20 cellular contexts compared by ENCODE assay signal in genomic region chr3:10329495-10330015, GRCh38. TPM values are rescaled to one million over a fixed set of nuclear protein-coding genes. Genes with fewer than 3 reads are reported as not detected.
DNase-seq lines count a peak whose midpoint lies in the region; ATAC-seq, FAIRE-seq and TF ChIP-seq lines count a peak whose summit lies in the region.
"Had no signal": no experiment of that assay in that cellular context is flagged by ENCODE, and none has a peak within 500 bp of the region (broad histone marks: within the 10 kb centered on the region; RNA-seq: fewer than 3 reads in every experiment).

No MANE protein-coding gene starts in this region.

- H4K5ac ChIP-seq in IMR-90 (ENCODE audit: low read depth, low read length): no peak overlapping the region

- peak overlapping the region; percentile 16 for H2AFZ ChIP-seq in IMR-90 (replicated peaks; ENCODE audit: low read length, poor library complexity)
- H2AFZ ChIP-seq in osteoblast (ENCODE audit: low read length): no peak overlapping the region

- WGBS in IMR-90 (ENCODE audit: extremely low coverage in 2 of 2, insufficient read length in 1 of 2), 2 experiments: 64% methylated on average over 10 of the region's 14 CpGs; no CpG with 5 or more reads in 1 of the 2 experiments
- WGBS in thyroid gland, 2 donors: 73 to 74% methylated on average over 14 of the region's 14 CpGs

- no peak overlapping the region for H3K14ac ChIP-seq in IMR-90 (replicated peaks; ENCODE audit: low read depth, low read length)

- H3K79me2 ChIP-seq in osteoblast (ENCODE audit: insufficient read depth, low read length): no peaks in the 10 kb centered on the region

- POLR2A ChIA-PET in IMR-90 (lab: Charles Lee; ENCODE audit: unreplicated experiment): no interaction called here

- H4K20me1 ChIP-seq in IMR-90 (ENCODE audit: insufficient read depth, low read length) (no peaks in the 10 kb centered on the region), osteoblast (ENCODE audit: insufficient read depth, low read length) (no peaks in the 10 kb centered on the region)

- H4K8ac ChIP-seq in IMR-90 (ENCODE audit: low read depth in 2 of 2, low read length in 2 of 2): no peak overlapping the region

- TF ChIP-seq POLR2A in IMR-90 (IDR thresholded peaks at IDR 0.05; ENCODE audit: low read depth, low read length): no peak
- TF ChIP-seq POLR2A in thyroid gland (IDR thresholded peaks at IDR 0.05): no peak

- no peaks in the 10 kb centered on the region for H3K4me1 ChIP-seq in IMR-90 (ENCODE audit: control insufficient read depth, insufficient read depth, low read length)
- H3K4me1 ChIP-seq in kidney (ENCODE audit: control insufficient read depth in 1 of 2, insufficient read depth in 1 of 2, low read depth in 1 of 2, low read length in 2 of 2): no peaks in the 10 kb centered on the region
- H3K4me1 ChIP-seq in osteoblast (ENCODE audit: insufficient read depth, low read length): no peaks in the 10 kb centered on the region
- H3K4me1 ChIP-seq in thyroid gland: no peaks in the 10 kb centered on the region
- H3K4me1 ChIP-seq: BE2C had no signal

- no peak overlapping the region for H3K4me2 ChIP-seq in IMR-90 (ENCODE audit: low read depth, low read length)
- H3K4me2 ChIP-seq in osteoblast (ENCODE audit: insufficient read depth, low read length): no peak overlapping the region

- TF ChIP-seq CTCF in IMR-90 (conservative IDR thresholded peaks at IDR 0.05; ENCODE audit: low read depth, low read length) (no peak), kidney (IDR thresholded peaks at IDR 0.05; ENCODE audit: borderline replicate concordance, extremely low read depth, insufficient read depth) (no peak), osteoblast (IDR thresholded peaks at IDR 0.05; ENCODE audit: extremely low read depth, low read depth, low read length) (no peak), GM10266 (IDR thresholded peaks at IDR 0.05; ENCODE audit: control insufficient read depth, insufficient read depth, low read depth, missing control alignments) (no peak), thyroid gland (IDR thresholded peaks at IDR 0.05) (no peak)

- no peak overlapping the region for H2BK5ac ChIP-seq in IMR-90 (ENCODE audit: low read depth, low read length, poor library complexity, severe bottlenecking)

- DNase-seq in IMR-90 (no peak), kidney (peak; percentile 9), osteoblast (ENCODE audit: insufficient read length, low spot score, missing footprints) (peak; percentile 41), GM10266 (ENCODE audit: extremely low spot score) (no peak), dedifferentiated amniotic fluid mesenchymal stem cell (ENCODE audit: extremely low spot score) (no peak), thyroid gland (no peak)
- no peak for DNase-seq in effector CD8-positive, alpha-beta T cell (lab: John Stamatoyannopoulos, UW)
- DNase-seq: BE2C; CD8-positive, alpha-beta T cell; COR-L47; DMS153; DMS79 treated with DMSO at 0.1 percent for 48 hours; EL; GDM1; HCEC 1CT; HFFc6 had no signal

- H3K4ac ChIP-seq in IMR-90 (ENCODE audit: low read depth, low read length): no peak overlapping the region

- no peak overlapping the region for H3K18ac ChIP-seq in IMR-90 (ENCODE audit: low read depth, low read length)

- H3K9ac ChIP-seq in IMR-90 (ENCODE audit: low read depth, low read length): no peak overlapping the region
- H3K9ac ChIP-seq in kidney (ENCODE audit: low read length in 2 of 2): no peak overlapping the region

- no TSS peak for BruUV-seq in IMR-90 (replicated peaks; lab: Mats Ljungman, UMichigan)

- no peak overlapping the region for H2AK5ac ChIP-seq in IMR-90 (ENCODE audit: low read depth, low read length)

- dilution Hi-C loops in IMR-90 (cut with HindIII; ENCODE audit: low sequenced_read_pairs, unreplicated experiment): no loop called here

- intact Hi-C loops in IMR-90 (cut with micrococcal nuclease) (no loop called here), kidney (cut with DNase I) (no loop called here), thyroid gland (cut with DNase I) (no loop called here)

- no peak overlapping the region for H2BK120ac ChIP-seq in IMR-90 (ENCODE audit: low read depth, low read length)

- TF ChIP-seq RAD21 in IMR-90 (IDR thresholded peaks at IDR 0.05; ENCODE audit: low read length): no peak

- H3K27me3 ChIP-seq in IMR-90 (ENCODE audit: control insufficient read depth, insufficient read depth, low read length): peaks cover 82% of the 10 kb centered on the region
- peaks cover 87% of the 10 kb centered on the region for H3K27me3 ChIP-seq in osteoblast (ENCODE audit: insufficient read depth, low read length)
- H3K27me3 ChIP-seq in thyroid gland: no peaks in the 10 kb centered on the region
- H3K27me3 ChIP-seq: BE2C had no signal

- H3K36me3 ChIP-seq in IMR-90 (ENCODE audit: control insufficient read depth, insufficient read depth, low read length): no peaks in the 10 kb centered on the region
- no peaks in the 10 kb centered on the region for H3K36me3 ChIP-seq in kidney (ENCODE audit: control insufficient read depth in 1 of 2, insufficient read depth in 2 of 2, low read length in 2 of 2)
- no peaks in the 10 kb centered on the region for H3K36me3 ChIP-seq in osteoblast (ENCODE audit: insufficient read depth, low read length)
- H3K36me3 ChIP-seq in thyroid gland: no peaks in the 10 kb centered on the region
- H3K36me3 ChIP-seq: BE2C had no signal

- H4K91ac ChIP-seq in IMR-90 (ENCODE audit: insufficient read depth, low read depth, low read length): no peak overlapping the region

- no peak overlapping the region for H3K23ac ChIP-seq in IMR-90 (ENCODE audit: low read depth, low read length)

- H3K79me1 ChIP-seq in IMR-90 (ENCODE audit: low read depth in 1 of 2, low read length in 2 of 2): no peaks in the 10 kb centered on the region

- FAIRE-seq in kidney (lab: Jason Lieb, UNC): no peak
- FAIRE-seq: A204.1, D721Med, H1 had no signal

- no peak overlapping the region for H2BK15ac ChIP-seq in IMR-90 (ENCODE audit: low read depth, low read length)

- peaks cover 3% of the 10 kb centered on the region; the same call in 1 of the 2 replicates for H3K9me1 ChIP-seq in IMR-90 (ENCODE audit: insufficient read depth, low read length)

- CTCF ChIA-PET in IMR-90 (lab: Yijun Ruan, JAX): no interaction called here

- no peak overlapping the region for H3K4me3 ChIP-seq in IMR-90 (ENCODE audit: insufficient read depth, low read depth, low read length)
- H3K4me3 ChIP-seq in kidney (ENCODE audit: low read length in 2 of 2): no peak overlapping the region
- H3K4me3 ChIP-seq in osteoblast (ENCODE audit: insufficient read depth, low read length): no peak overlapping the region
- no peak overlapping the region for H3K4me3 ChIP-seq in thyroid gland (replicated peaks in 1 of 3)

- ATAC-seq in IMR-90 (ENCODE audit: low read depth): no peak
- ATAC-seq: CD8-positive, alpha-beta T cell had no signal

- H3K56ac ChIP-seq in IMR-90 (ENCODE audit: extremely low read depth, insufficient read depth, low read length): no peak overlapping the region

- H2BK20ac ChIP-seq in IMR-90 (ENCODE audit: low read depth, low read length): no peak overlapping the region

- 0 out of 2 replicates have a peak, but pooled peaks cover 2% of the 10 kb centered on the region for H3K9me3 ChIP-seq in IMR-90 (ENCODE audit: control insufficient read depth, insufficient read depth, low read length)
- no peaks in the 10 kb centered on the region for H3K9me3 ChIP-seq in kidney (ENCODE audit: control insufficient read depth in 1 of 2, low read length in 2 of 2)
- no peaks in the 10 kb centered on the region for H3K9me3 ChIP-seq in osteoblast (ENCODE audit: low read depth, low read length)
- H3K9me3 ChIP-seq in thyroid gland: no peaks in the 10 kb centered on the region
- H3K9me3 ChIP-seq: BE2C had no signal

- in situ Hi-C loops in IMR-90 (cut with MboI; ENCODE audit: low sequenced_read_pairs): no loop called here

- H3K27ac ChIP-seq in IMR-90 (ENCODE audit: insufficient read depth, low read length): no peak overlapping the region
- H3K27ac ChIP-seq in kidney (ENCODE audit: low read depth in 2 of 2, low read length in 2 of 2): no peak overlapping the region
- no peak overlapping the region for H3K27ac ChIP-seq in osteoblast (ENCODE audit: low read depth, low read length)
- no peak overlapping the region for H3K27ac ChIP-seq in thyroid gland

- H2AK9ac ChIP-seq in IMR-90 (replicated peaks; ENCODE audit: low read depth, low read length, poor library complexity): no peak overlapping the region

TF ChIP-seq in IMR-90, 13 proteins besides CTCF, POLR2A, EP300 and RAD21 (continues in another document):
- TF ChIP-seq FOS (IDR thresholded peaks at IDR 0.05; ENCODE audit: low read depth, low read length) (no peak), MXI1 (IDR thresholded peaks at IDR 0.05; ENCODE audit: borderline replicate concordance, low read depth, low read length) (no peak), CEBPB (IDR thresholded peaks at IDR 0.05; ENCODE audit: low read depth, low read length) (no peak), SMC3 (IDR thresholded peaks at IDR 0.05; ENCODE audit: low read depth, low read length) (no peak), CHD1 (IDR thresholded peaks at IDR 0.05; ENCODE audit: low read depth, low read length) (no peak), ELK1 (IDR thresholded peaks at IDR 0.05; ENCODE audit: borderline replicate concordance, low read depth, low read length) (no peak), NFE2L2 (IDR thresholded peaks at IDR 0.05; ENCODE audit: low read depth, low read length) (no peak)

RNA-seq across cellular contexts. Expression of gene SEC13, which starts 8.6 kb away (rescaled TPM):
- total RNA-seq in IMR-90 (2012; rRNA removed) (443 and 475 TPM in 2 replicates), kidney (81.2 TPM), osteoblast (201 and 204 TPM in 2 replicates), thyroid gland (100 to 1,000 TPM in 3 of 4 donors, 10 to 100 TPM in 1; 93.3 to 156 (median 136) TPM)
- polyA plus RNA-seq in IMR-90 (2012; rRNA removed) (364 and 377 TPM in 2 replicates), kidney (ENCODE audit: insufficient read depth, low read depth, low replicate concordance) (136 TPM)
- 372 and 417 TPM in 2 replicates for polyA plus RNA-seq in IMR-90 (2012; cell fraction: cytosol; rRNA removed)
- polyA plus RNA-seq in IMR-90 (2012; cell fraction: nucleus; rRNA removed; ENCODE audit: low replicate concordance): 300 and 409 TPM in 2 replicates

RNA-seq across cellular contexts. Expression of gene GHRL, which starts 36.8 kb away (rescaled TPM):
- total RNA-seq in IMR-90 (2012; rRNA removed): not detected in 2 replicates
- 0.27 TPM in 1 of 2 replicates, not detected in the other for polyA plus RNA-seq in IMR-90 (2012; rRNA removed)
- not detected in 2 replicates for polyA plus RNA-seq in IMR-90 (2012; cell fraction: cytosol; rRNA removed)
- polyA plus RNA-seq in IMR-90 (2012; cell fraction: nucleus; rRNA removed; ENCODE audit: low replicate concordance): 0.11 and 0.62 TPM in 2 replicates
- 1.2 TPM for total RNA-seq in kidney
- 0.73 TPM for polyA plus RNA-seq in kidney (ENCODE audit: insufficient read depth, low read depth, low replicate concordance)
- total RNA-seq in osteoblast: under 0.01 TPM in 1 of 2 replicates, not detected in the other
- total RNA-seq in thyroid gland: 1 to 10 TPM in 2 of 4 donors, under 1 TPM in 1, not detected in 1; 0.56 to 1.2 (median 1.1) TPM
- polyA plus RNA-seq: AG04450 had no signal

Comparison
In these comparisons a context has a peak if more than half of its experiments do, and no peak if none do; other contexts are left out.
1. DNase-seq: peak in kidney (single experiment) and osteoblast (single experiment); none in IMR-90 (single experiment), effector CD8-positive, alpha-beta T cell (single experiment), GM10266 (single experiment), dedifferentiated amniotic fluid mesenchymal stem cell (single experiment) and thyroid gland (0 of 2).